8 cellular contexts compared by ENCODE assay signal in genomic region chr10:7411671-7412481, GRCh38. TPM values are rescaled to one million over a fixed set of nuclear protein-coding genes. Genes with fewer than 3 reads are reported as not detected.
DNase-seq lines count a peak whose midpoint lies in the region; ATAC-seq and TF ChIP-seq lines count a peak whose summit lies in the region.

No MANE protein-coding gene starts in this region.

- peak overlapping the region in 5 of 10 donors; percentile 84 to 93 (median 92) for H3K27ac ChIP-seq in heart right ventricle

- no peak overlapping the region for H3K9ac ChIP-seq in skeletal muscle satellite cell (ENCODE audit: low read depth, low read length)

- H3K9me3 ChIP-seq in heart right ventricle (no peaks in the 10 kb centered on the region), skeletal muscle satellite cell (replicated peaks; ENCODE audit: low read length) (no peaks in the 10 kb centered on the region)

- ATAC-seq in heart right ventricle = peak in 3 of 8 donors; percentile 1 to 3 (median 1)
- no peak for ATAC-seq in HG03565 (IDR thresholded peaks at IDR 0.05; ENCODE audit: unreplicated experiment)
- no peak for ATAC-seq in GM18505 (IDR thresholded peaks at IDR 0.05; ENCODE audit: unreplicated experiment)
- ATAC-seq in HG03571 (IDR thresholded peaks at IDR 0.05; ENCODE audit: unreplicated experiment) = no peak

- H3K4me3 ChIP-seq in GM12865 (ENCODE audit: low read depth, low read length) (peak overlapping the region; percentile 91), heart right ventricle (peak overlapping the region; percentile 66 to 88 (median 77)), skeletal muscle satellite cell (ENCODE audit: low read length) (no peak overlapping the region)

- 4% methylated on average over 59 of the region's 59 CpGs for WGBS in heart right ventricle, 2 donors

- intact Hi-C loops in heart right ventricle (cut with DNase I) = loop anchor here in 8 of 10 donors (2.0 to 10.0 kb wide), 8 partner anchors 150 to 747 kb away; no protein-coding TSS in a partner anchor

- no peak for DNase-seq in GM12865 (ENCODE audit: low read depth)
- peak; percentile 44 for DNase-seq in activated CD8-positive, alpha-beta memory T cell treated with anti-CD3 and anti-CD28 coated beads, Interleukin-2, amount 50 U/mL, for 4 hours
- peak in 1 of 2 donors; percentile 23 for DNase-seq in heart right ventricle
- DNase-seq in effector CD8-positive, alpha-beta T cell (lab: John Stamatoyannopoulos, UW) = no peak

- no peak for TF ChIP-seq POLR2A in GM18505 (IDR thresholded peaks at IDR 0.05; ENCODE audit: borderline replicate concordance, extremely low read depth, insufficient read depth, insufficient read length)

- TF ChIP-seq CTCF in GM12865 (IDR thresholded peaks at IDR 0.05; ENCODE audit: insufficient read depth, low read depth, low read length, missing control alignments) (no peak), heart right ventricle (IDR thresholded peaks at IDR 0.05) (no peak)

- H3K36me3 ChIP-seq in heart right ventricle (no peaks in the 10 kb centered on the region), skeletal muscle satellite cell (ENCODE audit: insufficient read depth, low read length) (no peaks in the 10 kb centered on the region)

- H3K27me3 ChIP-seq in heart right ventricle (peaks cover 0 to 38% (median 9%) of the 10 kb centered on the region in 7 donors), skeletal muscle satellite cell (ENCODE audit: control insufficient read depth, insufficient read depth, low read length) (peaks cover 73% of the 10 kb centered on the region)

- peak overlapping the region; percentile 85 for H3K4me2 ChIP-seq in skeletal muscle satellite cell (ENCODE audit: low read length)

- H3K4me1 ChIP-seq in heart right ventricle (peaks cover 14 to 49% (median 35%) of the 10 kb centered on the region in 9 donors), skeletal muscle satellite cell (ENCODE audit: control insufficient read depth, insufficient read depth, low read length) (peaks cover 33% of the 10 kb centered on the region)

RNA-seq across cellular contexts. Expression of gene SFMBT2, which starts 1.0 kb away (rescaled TPM):
- 10 to 100 TPM in 6 of 10 donors, 1 to 10 TPM in 4; 7.3 to 14.2 (median 10.7) TPM for total RNA-seq in heart right ventricle
- polyA plus RNA-seq in heart right ventricle = 1 to 10 TPM; 4.1 to 4.2 TPM
- 2.8 and 3.1 TPM in 2 replicates for total RNA-seq in skeletal muscle satellite cell (2012; rRNA removed)
